11 cellular contexts compared by ENCODE assay signal in the genomic region with DNA sequence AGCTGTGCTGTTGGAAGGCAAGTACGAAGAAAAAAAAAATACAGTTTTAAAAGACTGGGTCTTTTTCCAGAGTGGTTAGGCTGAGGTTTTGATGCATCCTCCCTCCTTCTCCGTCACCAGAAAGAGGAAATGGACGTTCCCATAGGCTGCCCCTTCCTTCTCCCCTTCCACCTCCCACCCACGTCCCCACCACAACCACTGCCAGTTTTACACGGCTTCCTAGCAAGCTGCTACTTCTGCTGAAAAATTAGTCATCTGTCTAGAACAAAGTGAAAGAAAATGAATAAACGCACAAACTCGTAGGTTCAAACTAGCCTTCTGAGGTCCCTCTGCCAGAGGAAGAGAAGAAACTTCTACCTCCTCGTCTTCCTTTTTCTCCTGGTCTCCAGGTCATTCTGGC.
DNase-seq lines count a peak whose midpoint lies in the region; ATAC-seq and TF ChIP-seq lines count a peak whose summit lies in the region.
"Had no signal": no experiment of that assay in that cellular context is flagged by ENCODE, and none has a peak within 500 bp of the region (broad histone marks: within the 10 kb centered on the region; RNA-seq: fewer than 3 reads in every experiment).

No MANE protein-coding gene starts in this region.

- no peak for TF ChIP-seq CTCF in right atrium auricular region (IDR thresholded peaks at IDR 0.05)

- peak overlapping the region; percentile 62 for H3K27ac Mint-ChIP-seq in stimulated activated memory B cell treated with anti-CD40 and anti-IgM and Interleukin-4, amounts not matched to agents 10 μg/mL and 1 μg/mL and 100 μg/mL, for 72 hours
- H3K27ac Mint-ChIP-seq: H9 had no signal

- no peaks in the 10 kb centered on the region for H3K27me3 Mint-ChIP-seq in stimulated activated memory B cell treated with anti-CD40 and anti-IgM and Interleukin-4, amounts not matched to agents 10 μg/mL and 1 μg/mL and 100 μg/mL, for 72 hours

- H3K4me1 ChIP-seq in right atrium auricular region = no peaks in the 10 kb centered on the region

- H3K4me3 ChIP-seq in right atrium auricular region = no peak overlapping the region

- no peak overlapping the region for H3K4me3 Mint-ChIP-seq in stimulated activated memory B cell treated with anti-CD40 and anti-IgM and Interleukin-4, amounts not matched to agents 10 μg/mL and 1 μg/mL and 100 μg/mL, for 72 hours
- H3K4me3 Mint-ChIP-seq: H9 had no signal

- no peaks in the 10 kb centered on the region for H3K27me3 ChIP-seq in right atrium auricular region
- H3K27me3 ChIP-seq: neutrophil had no signal

- peaks cover 44% of the 10 kb centered on the region for H3K36me3 Mint-ChIP-seq in stimulated activated memory B cell treated with anti-CD40 and anti-IgM and Interleukin-4, amounts not matched to agents 10 μg/mL and 1 μg/mL and 100 μg/mL, for 72 hours

- no peaks in the 10 kb centered on the region for H3K9me3 ChIP-seq in right atrium auricular region
- H3K9me3 ChIP-seq: neutrophil had no signal

- no peaks in the 10 kb centered on the region for H3K9me3 Mint-ChIP-seq in stimulated activated memory B cell treated with anti-CD40 and anti-IgM and Interleukin-4, amounts not matched to agents 10 μg/mL and 1 μg/mL and 100 μg/mL, for 72 hours

- no peak overlapping the region for H3K27ac ChIP-seq in right atrium auricular region
- H3K27ac ChIP-seq: neutrophil, VCaP had no signal

- DNase-seq in activated CD4-positive, CD25-positive, alpha-beta regulatory T cell treated with anti-CD3 and anti-CD28 coated beads, Interleukin-2, amount 50 U/mL, for 72 hours = no peak
- DNase-seq in UCSD-AML1 (lab: John Stamatoyannopoulos, UW; ENCODE audit: unreplicated experiment) (peak; percentile 65), fibroblast of peridontal ligament (ENCODE audit: extremely low read depth) (peak; percentile 67), right atrium auricular region (ENCODE audit: low spot score) (no peak), cerebellar cortex (ENCODE audit: low spot score) (no peak)
- DNase-seq: H9 had no signal

- H3K4me1 Mint-ChIP-seq in stimulated activated memory B cell treated with anti-CD40 and anti-IgM and Interleukin-4, amounts not matched to agents 10 μg/mL and 1 μg/mL and 100 μg/mL, for 72 hours = peaks cover 7% of the 10 kb centered on the region

- H3K36me3 ChIP-seq in right atrium auricular region = peaks cover 64% of the 10 kb centered on the region

- ATAC-seq in activated CD4-positive, CD25-positive, alpha-beta regulatory T cell treated with anti-CD3 and anti-CD28 coated beads, Interleukin-2, amount 50 U/mL, for 24 hours = peak; percentile 48 to 73
- ATAC-seq in stimulated activated memory B cell treated with anti-CD40 and anti-IgM and Interleukin-4, amounts not matched to agents 10 μg/mL and 1 μg/mL and 100 μg/mL, for 72 hours = peak; percentile 82
- no peak for ATAC-seq in GM21390 (IDR thresholded peaks at IDR 0.05; ENCODE audit: unreplicated experiment)

Comparison
In these comparisons a context has a peak if more than half of its experiments do, and no peak if none do; other contexts are left out.
1. DNase-seq: peak in UCSD-AML1 (single experiment) and fibroblast of peridontal ligament (single experiment); none in activated CD4-positive, CD25-positive, alpha-beta regulatory T cell treated with anti-CD3 and anti-CD28 coated beads, Interleukin-2, amount 50 U/mL, for 72 hours (single experiment), right atrium auricular region (single experiment) and cerebellar cortex (single experiment).